ENCODE assay signal across 1 cellular context in the genomic region with DNA sequence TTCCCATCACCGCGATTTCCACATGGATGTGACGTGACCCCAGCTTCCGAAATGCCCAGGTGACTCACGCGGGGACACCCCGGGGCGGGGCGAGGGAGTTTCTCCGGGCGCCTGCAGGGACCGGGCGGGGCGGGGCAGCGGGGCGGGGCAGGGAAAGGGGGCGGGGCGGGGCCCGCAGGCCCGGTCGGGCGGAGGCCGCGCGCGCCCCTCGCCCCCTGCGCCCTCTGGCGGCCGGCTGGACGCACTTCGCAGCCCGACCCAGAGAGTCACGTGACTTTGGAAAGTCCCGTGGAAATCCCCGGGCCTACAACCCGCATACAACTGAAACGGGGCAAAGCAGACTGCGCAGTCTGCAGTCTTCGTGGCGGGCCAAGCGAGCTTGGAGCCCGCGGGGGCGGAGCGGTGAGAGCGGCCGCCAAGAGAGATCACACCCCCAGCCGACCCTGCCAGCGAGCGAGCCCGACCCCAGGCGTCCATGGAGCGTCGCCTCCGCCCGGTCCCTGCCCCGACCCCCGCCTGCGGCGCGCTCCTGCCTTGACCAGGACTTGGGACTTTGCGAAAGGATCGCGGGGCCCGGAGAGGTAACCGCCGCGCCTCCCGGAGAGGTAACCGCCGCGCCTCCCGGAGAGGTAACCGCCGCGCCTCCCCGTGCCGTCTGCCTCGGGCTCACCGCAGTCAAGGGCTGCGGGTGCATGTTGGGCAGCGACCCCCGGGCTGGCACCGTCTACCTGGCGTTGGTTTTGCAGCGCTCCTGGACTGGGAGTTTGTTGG.
TF ChIP-seq lines count a peak whose summit lies in the region.

A gene (plus strand): TSS at position 346 of the 771 bp plus-strand sequence. CDS start 3,969 bp downstream, outside the sequence.

TF ChIP-seq in K562, 482 proteins besides CTCF, POLR2A, EP300 and RAD21 (continued from another document and continues in another):
- TF ChIP-seq, protein P1, sequence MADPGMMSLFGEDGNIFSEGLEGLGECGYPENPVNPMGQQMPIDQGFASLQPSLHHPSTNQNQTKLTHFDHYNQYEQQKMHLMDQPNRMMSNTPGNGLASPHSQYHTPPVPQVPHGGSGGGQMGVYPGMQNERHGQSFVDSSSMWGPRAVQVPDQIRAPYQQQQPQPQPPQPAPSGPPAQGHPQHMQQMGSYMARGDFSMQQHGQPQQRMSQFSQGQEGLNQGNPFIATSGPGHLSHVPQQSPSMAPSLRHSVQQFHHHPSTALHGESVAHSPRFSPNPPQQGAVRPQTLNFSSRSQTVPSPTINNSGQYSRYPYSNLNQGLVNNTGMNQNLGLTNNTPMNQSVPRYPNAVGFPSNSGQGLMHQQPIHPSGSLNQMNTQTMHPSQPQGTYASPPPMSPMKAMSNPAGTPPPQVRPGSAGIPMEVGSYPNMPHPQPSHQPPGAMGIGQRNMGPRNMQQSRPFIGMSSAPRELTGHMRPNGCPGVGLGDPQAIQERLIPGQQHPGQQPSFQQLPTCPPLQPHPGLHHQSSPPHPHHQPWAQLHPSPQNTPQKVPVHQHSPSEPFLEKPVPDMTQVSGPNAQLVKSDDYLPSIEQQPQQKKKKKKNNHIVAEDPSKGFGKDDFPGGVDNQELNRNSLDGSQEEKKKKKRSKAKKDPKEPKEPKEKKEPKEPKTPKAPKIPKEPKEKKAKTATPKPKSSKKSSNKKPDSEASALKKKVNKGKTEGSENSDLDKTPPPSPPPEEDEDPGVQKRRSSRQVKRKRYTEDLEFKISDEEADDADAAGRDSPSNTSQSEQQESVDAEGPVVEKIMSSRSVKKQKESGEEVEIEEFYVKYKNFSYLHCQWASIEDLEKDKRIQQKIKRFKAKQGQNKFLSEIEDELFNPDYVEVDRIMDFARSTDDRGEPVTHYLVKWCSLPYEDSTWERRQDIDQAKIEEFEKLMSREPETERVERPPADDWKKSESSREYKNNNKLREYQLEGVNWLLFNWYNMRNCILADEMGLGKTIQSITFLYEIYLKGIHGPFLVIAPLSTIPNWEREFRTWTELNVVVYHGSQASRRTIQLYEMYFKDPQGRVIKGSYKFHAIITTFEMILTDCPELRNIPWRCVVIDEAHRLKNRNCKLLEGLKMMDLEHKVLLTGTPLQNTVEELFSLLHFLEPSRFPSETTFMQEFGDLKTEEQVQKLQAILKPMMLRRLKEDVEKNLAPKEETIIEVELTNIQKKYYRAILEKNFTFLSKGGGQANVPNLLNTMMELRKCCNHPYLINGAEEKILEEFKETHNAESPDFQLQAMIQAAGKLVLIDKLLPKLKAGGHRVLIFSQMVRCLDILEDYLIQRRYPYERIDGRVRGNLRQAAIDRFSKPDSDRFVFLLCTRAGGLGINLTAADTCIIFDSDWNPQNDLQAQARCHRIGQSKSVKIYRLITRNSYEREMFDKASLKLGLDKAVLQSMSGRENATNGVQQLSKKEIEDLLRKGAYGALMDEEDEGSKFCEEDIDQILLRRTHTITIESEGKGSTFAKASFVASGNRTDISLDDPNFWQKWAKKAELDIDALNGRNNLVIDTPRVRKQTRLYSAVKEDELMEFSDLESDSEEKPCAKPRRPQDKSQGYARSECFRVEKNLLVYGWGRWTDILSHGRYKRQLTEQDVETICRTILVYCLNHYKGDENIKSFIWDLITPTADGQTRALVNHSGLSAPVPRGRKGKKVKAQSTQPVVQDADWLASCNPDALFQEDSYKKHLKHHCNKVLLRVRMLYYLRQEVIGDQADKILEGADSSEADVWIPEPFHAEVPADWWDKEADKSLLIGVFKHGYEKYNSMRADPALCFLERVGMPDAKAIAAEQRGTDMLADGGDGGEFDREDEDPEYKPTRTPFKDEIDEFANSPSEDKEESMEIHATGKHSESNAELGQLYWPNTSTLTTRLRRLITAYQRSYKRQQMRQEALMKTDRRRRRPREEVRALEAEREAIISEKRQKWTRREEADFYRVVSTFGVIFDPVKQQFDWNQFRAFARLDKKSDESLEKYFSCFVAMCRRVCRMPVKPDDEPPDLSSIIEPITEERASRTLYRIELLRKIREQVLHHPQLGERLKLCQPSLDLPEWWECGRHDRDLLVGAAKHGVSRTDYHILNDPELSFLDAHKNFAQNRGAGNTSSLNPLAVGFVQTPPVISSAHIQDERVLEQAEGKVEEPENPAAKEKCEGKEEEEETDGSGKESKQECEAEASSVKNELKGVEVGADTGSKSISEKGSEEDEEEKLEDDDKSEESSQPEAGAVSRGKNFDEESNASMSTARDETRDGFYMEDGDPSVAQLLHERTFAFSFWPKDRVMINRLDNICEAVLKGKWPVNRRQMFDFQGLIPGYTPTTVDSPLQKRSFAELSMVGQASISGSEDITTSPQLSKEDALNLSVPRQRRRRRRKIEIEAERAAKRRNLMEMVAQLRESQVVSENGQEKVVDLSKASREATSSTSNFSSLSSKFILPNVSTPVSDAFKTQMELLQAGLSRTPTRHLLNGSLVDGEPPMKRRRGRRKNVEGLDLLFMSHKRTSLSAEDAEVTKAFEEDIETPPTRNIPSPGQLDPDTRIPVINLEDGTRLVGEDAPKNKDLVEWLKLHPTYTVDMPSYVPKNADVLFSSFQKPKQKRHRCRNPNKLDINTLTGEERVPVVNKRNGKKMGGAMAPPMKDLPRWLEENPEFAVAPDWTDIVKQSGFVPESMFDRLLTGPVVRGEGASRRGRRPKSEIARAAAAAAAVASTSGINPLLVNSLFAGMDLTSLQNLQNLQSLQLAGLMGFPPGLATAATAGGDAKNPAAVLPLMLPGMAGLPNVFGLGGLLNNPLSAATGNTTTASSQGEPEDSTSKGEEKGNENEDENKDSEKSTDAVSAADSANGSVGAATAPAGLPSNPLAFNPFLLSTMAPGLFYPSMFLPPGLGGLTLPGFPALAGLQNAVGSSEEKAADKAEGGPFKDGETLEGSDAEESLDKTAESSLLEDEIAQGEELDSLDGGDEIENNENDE (IDR thresholded peaks at IDR 0.05; ENCODE audit: low read depth, low read length), result no peak
- TF ChIP-seq ZNF175 (CRISPR knock-in tag; IDR thresholded peaks at IDR 0.05; ENCODE audit: low read depth) (no peak), JUND (IDR thresholded peaks at IDR 0.05; ENCODE audit: borderline replicate concordance, low read depth, low read length) (peak; percentile 96), JUND (tag; IDR thresholded peaks at IDR 0.05; ENCODE audit: borderline replicate concordance, low read depth, low read length) (peak; percentile 77; the same call in 1 of the 3 replicates), SRSF3 (IDR thresholded peaks at IDR 0.05; ENCODE audit: insufficient read depth, low read length) (no peak), ARID1B (IDR thresholded peaks at IDR 0.05) (no peak), NRF1 (conservative IDR thresholded peaks at IDR 0.05 in 1 of 2, IDR thresholded peaks at IDR 0.05 in 1 of 2) (peak; percentile 41 to 53; a peak in 3 of 4 replicates), ZNF561 (CRISPR knock-in tag; conservative IDR thresholded peaks at IDR 0.05) (no peak), FOXM1 (IDR thresholded peaks at IDR 0.05; ENCODE audit: low read depth) (no peak), FOXM1 (CRISPR knock-in tag; IDR thresholded peaks at IDR 0.05; ENCODE audit: low read depth) (peak; percentile 27; the same call in 1 of the 2 replicates), SREBF2 (CRISPR knock-in tag; IDR thresholded peaks at IDR 0.05) (no peak), ZNF445 (CRISPR knock-in tag; IDR thresholded peaks at IDR 0.05; ENCODE audit: low read depth) (0 out of 2 replicates have a peak, but pooled peaks have one; percentile 18), HMG20B (CRISPR knock-in tag; IDR thresholded peaks at IDR 0.05) (0 out of 2 replicates have a peak, but pooled peaks have one; percentile 54), NUFIP1 (IDR thresholded peaks at IDR 0.05; ENCODE audit: partially characterized antibody) (no peak), ZC3H11A (IDR thresholded peaks at IDR 0.05; ENCODE audit: low read depth, low read length) (no peak), NONO (IDR thresholded peaks at IDR 0.05; ENCODE audit: low read depth in 2 of 2, low read length in 1 of 2) (peak in 1 of 2 experiments; percentile 70; a peak in 2 of 4 replicates), PML (IDR thresholded peaks at IDR 0.05; ENCODE audit: low read length) (0 out of 2 replicates have a peak, but pooled peaks have one; percentile 11), CCNT2 (IDR thresholded peaks at IDR 0.05; ENCODE audit: borderline replicate concordance, extremely low read depth, insufficient read length, low read depth, low read length) (peak; percentile 62), ZNF75A (CRISPR knock-in tag; IDR thresholded peaks at IDR 0.05) (peak; percentile 28; the same call in 1 of the 2 replicates), GATAD2B (IDR thresholded peaks at IDR 0.05; ENCODE audit: borderline replicate concordance) (peak; percentile 80; the same call in 1 of the 2 replicates), SRSF9 (IDR thresholded peaks at IDR 0.05; ENCODE audit: borderline replicate concordance, low read depth, low read length) (no peak), ZNF79 (CRISPR knock-in tag; IDR thresholded peaks at IDR 0.05; ENCODE audit: low read depth) (peak; percentile 44; the same call in 1 of the 2 replicates), DMBX1 (CRISPR knock-in tag; IDR thresholded peaks at IDR 0.05; ENCODE audit: borderline replicate concordance) (peak; percentile 48; the same call in 1 of the 2 replicates), HDAC3 (IDR thresholded peaks at IDR 0.05; ENCODE audit: borderline replicate concordance, partially characterized antibody) (peak; percentile 27), MYC (IDR thresholded peaks at IDR 0.05; ENCODE audit: low read depth, low read length) (peak; percentile 69; the same call in 1 of the 2 replicates), MYC (CRISPR knock-in tag; IDR thresholded peaks at IDR 0.05; ENCODE audit: borderline replicate concordance, low read depth) (no peak), RBM14 (IDR thresholded peaks at IDR 0.05; ENCODE audit: borderline replicate concordance, insufficient read depth, low read depth, low read length) (0 out of 2 replicates have a peak, but pooled peaks have one; percentile 34), ZFX (CRISPR knock-in tag; IDR thresholded peaks at IDR 0.05) (peak; percentile 98), ZEB2 (IDR thresholded peaks at IDR 0.05) (0 out of 2 replicates have a peak, but pooled peaks have one; percentile 6), ZNF263 (CRISPR knock-in tag; IDR thresholded peaks at IDR 0.05; ENCODE audit: borderline replicate concordance) (peak; percentile 18; the same call in 1 of the 2 replicates)
- TF ChIP-seq, protein P2, sequence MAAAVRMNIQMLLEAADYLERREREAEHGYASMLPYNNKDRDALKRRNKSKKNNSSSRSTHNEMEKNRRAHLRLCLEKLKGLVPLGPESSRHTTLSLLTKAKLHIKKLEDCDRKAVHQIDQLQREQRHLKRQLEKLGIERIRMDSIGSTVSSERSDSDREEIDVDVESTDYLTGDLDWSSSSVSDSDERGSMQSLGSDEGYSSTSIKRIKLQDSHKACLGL (CRISPR knock-in tag; IDR thresholded peaks at IDR 0.05; ENCODE audit: borderline replicate concordance, poor library complexity, severe bottlenecking), result no peak
- TF ChIP-seq, protein P3, sequence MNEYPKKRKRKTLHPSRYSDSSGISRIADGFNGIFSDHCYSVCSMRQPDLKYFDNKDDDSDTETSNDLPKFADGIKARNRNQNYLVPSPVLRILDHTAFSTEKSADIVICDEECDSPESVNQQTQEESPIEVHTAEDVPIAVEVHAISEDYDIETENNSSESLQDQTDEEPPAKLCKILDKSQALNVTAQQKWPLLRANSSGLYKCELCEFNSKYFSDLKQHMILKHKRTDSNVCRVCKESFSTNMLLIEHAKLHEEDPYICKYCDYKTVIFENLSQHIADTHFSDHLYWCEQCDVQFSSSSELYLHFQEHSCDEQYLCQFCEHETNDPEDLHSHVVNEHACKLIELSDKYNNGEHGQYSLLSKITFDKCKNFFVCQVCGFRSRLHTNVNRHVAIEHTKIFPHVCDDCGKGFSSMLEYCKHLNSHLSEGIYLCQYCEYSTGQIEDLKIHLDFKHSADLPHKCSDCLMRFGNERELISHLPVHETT (CRISPR knock-in tag; conservative IDR thresholded peaks at IDR 0.05 in 1 of 2, IDR thresholded peaks at IDR 0.05 in 1 of 2), result no peak
- TF ChIP-seq, protein P4, sequence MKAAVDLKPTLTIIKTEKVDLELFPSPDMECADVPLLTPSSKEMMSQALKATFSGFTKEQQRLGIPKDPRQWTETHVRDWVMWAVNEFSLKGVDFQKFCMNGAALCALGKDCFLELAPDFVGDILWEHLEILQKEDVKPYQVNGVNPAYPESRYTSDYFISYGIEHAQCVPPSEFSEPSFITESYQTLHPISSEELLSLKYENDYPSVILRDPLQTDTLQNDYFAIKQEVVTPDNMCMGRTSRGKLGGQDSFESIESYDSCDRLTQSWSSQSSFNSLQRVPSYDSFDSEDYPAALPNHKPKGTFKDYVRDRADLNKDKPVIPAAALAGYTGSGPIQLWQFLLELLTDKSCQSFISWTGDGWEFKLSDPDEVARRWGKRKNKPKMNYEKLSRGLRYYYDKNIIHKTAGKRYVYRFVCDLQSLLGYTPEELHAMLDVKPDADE (conservative IDR thresholded peaks at IDR 0.05; ENCODE audit: control insufficient read depth, low read depth, low read length), result peak; percentile 31; the same call in 1 of the 2 replicates
- TF ChIP-seq, protein P5, sequence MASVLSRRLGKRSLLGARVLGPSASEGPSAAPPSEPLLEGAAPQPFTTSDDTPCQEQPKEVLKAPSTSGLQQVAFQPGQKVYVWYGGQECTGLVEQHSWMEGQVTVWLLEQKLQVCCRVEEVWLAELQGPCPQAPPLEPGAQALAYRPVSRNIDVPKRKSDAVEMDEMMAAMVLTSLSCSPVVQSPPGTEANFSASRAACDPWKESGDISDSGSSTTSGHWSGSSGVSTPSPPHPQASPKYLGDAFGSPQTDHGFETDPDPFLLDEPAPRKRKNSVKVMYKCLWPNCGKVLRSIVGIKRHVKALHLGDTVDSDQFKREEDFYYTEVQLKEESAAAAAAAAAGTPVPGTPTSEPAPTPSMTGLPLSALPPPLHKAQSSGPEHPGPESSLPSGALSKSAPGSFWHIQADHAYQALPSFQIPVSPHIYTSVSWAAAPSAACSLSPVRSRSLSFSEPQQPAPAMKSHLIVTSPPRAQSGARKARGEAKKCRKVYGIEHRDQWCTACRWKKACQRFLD (CRISPR knock-in tag; IDR thresholded peaks at IDR 0.05), result 0 out of 2 replicates have a peak, but pooled peaks have one; percentile 74
- TF ChIP-seq, protein P6, sequence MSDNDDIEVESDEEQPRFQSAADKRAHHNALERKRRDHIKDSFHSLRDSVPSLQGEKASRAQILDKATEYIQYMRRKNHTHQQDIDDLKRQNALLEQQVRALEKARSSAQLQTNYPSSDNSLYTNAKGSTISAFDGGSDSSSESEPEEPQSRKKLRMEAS (CRISPR knock-in tag; IDR thresholded peaks at IDR 0.05), result peak; percentile 59
